In genomic region chr3:113035387-113035982, GRCh38 we compare ENCODE assay signal across 10 cellular contexts. TPM values are rescaled to one million over a fixed set of nuclear protein-coding genes. Genes with fewer than 3 reads are reported as not detected.
DNase-seq lines count a peak whose midpoint lies in the region; ATAC-seq and TF ChIP-seq lines count a peak whose summit lies in the region.
"Had no signal": no experiment of that assay in that cellular context is flagged by ENCODE, and none has a peak within 500 bp of the region (broad histone marks: within the 10 kb centered on the region; RNA-seq: fewer than 3 reads in every experiment).

No MANE protein-coding gene starts in this region.

- no peak overlapping the region for H3K27ac ChIP-seq in neural progenitor cell
- H3K27ac ChIP-seq: SK-N-MC, skin epidermis had no signal

- POLR2A ChIA-PET in BJ (lab: Charles Lee): no interaction called here
- POLR2A ChIA-PET in activated CD4-positive, alpha-beta memory T cell treated with anti-CD3 and anti-CD28 coated beads for 36 hours (lab: Charles Lee): no interaction called here

- H3K36me3 ChIP-seq in BJ (ENCODE audit: control insufficient read depth, insufficient read depth, low read length): no peaks in the 10 kb centered on the region
- no peaks in the 10 kb centered on the region for H3K36me3 ChIP-seq in neural progenitor cell

- no peak overlapping the region for H3K27ac Mint-ChIP-seq in activated CD4-positive, alpha-beta memory T cell treated with anti-CD3 and anti-CD28 coated beads for 36 hours
- H3K27ac Mint-ChIP-seq in neural progenitor cell: no peak overlapping the region

- H3K4me1 Mint-ChIP-seq in activated CD4-positive, alpha-beta memory T cell treated with anti-CD3 and anti-CD28 coated beads for 36 hours (ENCODE audit: low read depth): no peaks in the 10 kb centered on the region
- H3K4me1 Mint-ChIP-seq in neural progenitor cell: peaks cover 4% of the 10 kb centered on the region

- H3K36me3 Mint-ChIP-seq in activated CD4-positive, alpha-beta memory T cell treated with anti-CD3 and anti-CD28 coated beads for 36 hours: no peaks in the 10 kb centered on the region
- no peaks in the 10 kb centered on the region for H3K36me3 Mint-ChIP-seq in neural progenitor cell

- no peak overlapping the region for H3K4me3 ChIP-seq in BJ (ENCODE audit: low read depth, low read length)
- H3K4me3 ChIP-seq in fibroblast of the aortic adventitia (ENCODE audit: low read depth, low read length): no peak overlapping the region
- H3K4me3 ChIP-seq in neural progenitor cell: no peak overlapping the region
- H3K4me3 ChIP-seq: SK-N-MC, skin epidermis had no signal

- no peaks in the 10 kb centered on the region for H3K4me1 ChIP-seq in neural progenitor cell

- H3K4me2 ChIP-seq in neural progenitor cell: no peak overlapping the region

- no peaks in the 10 kb centered on the region for H3K9me3 ChIP-seq in neural progenitor cell (ENCODE audit: low read depth)

- intact Hi-C loops in activated CD4-positive, alpha-beta memory T cell treated with anti-CD3 and anti-CD28 coated beads for 36 hours (cut with micrococcal nuclease): no loop called here

- no peaks in the 10 kb centered on the region for H3K79me2 ChIP-seq in neural progenitor cell (ENCODE audit: low read depth)

- no peaks in the 10 kb centered on the region for H4K20me1 ChIP-seq in neural progenitor cell (ENCODE audit: low read depth)

- CTCF ChIA-PET in BJ (lab: Yijun Ruan, JAX): interaction anchor here (0.5 to 4.4 kb wide), 27 partner anchors 9 to 607 kb away, joined by 3 to 32 read pairs (median 3); a partner anchor contains a TSS
- CTCF ChIA-PET in activated CD4-positive, alpha-beta memory T cell treated with anti-CD3 and anti-CD28 coated beads for 36 hours (lab: Charles Lee): interaction anchor here (0.6 to 4.5 kb wide), 16 partner anchors 16 to 542 kb away, joined by 3 to 41 read pairs (median 4); a partner anchor contains a TSS

- ATAC-seq in GM18498 (IDR thresholded peaks at IDR 0.05; ENCODE audit: unreplicated experiment) (peak; percentile 81), HG03135 (IDR thresholded peaks at IDR 0.05; ENCODE audit: unreplicated experiment) (peak; percentile 81), GM18520 (IDR thresholded peaks at IDR 0.05; ENCODE audit: unreplicated experiment) (no peak)

- H3K9ac ChIP-seq in neural progenitor cell: no peak overlapping the region

- H3K27me3 ChIP-seq in BJ (ENCODE audit: control insufficient read depth, insufficient read depth, low read length): no peaks in the 10 kb centered on the region
- H3K27me3 ChIP-seq in neural progenitor cell: no peaks in the 10 kb centered on the region

- no peak overlapping the region for H3K4me3 Mint-ChIP-seq in activated CD4-positive, alpha-beta memory T cell treated with anti-CD3 and anti-CD28 coated beads for 36 hours
- H3K4me3 Mint-ChIP-seq in neural progenitor cell: no peak overlapping the region

- H3K27me3 Mint-ChIP-seq in activated CD4-positive, alpha-beta memory T cell treated with anti-CD3 and anti-CD28 coated beads for 36 hours: no peaks in the 10 kb centered on the region
- peaks cover 3% of the 10 kb centered on the region for H3K27me3 Mint-ChIP-seq in neural progenitor cell (ENCODE audit: insufficient read depth, low read depth)

- TF ChIP-seq CTCF in BJ (IDR thresholded peaks at IDR 0.05; ENCODE audit: insufficient read depth, low read depth, low read length) (peak; percentile 93), fibroblast of the aortic adventitia (IDR thresholded peaks at IDR 0.05; ENCODE audit: insufficient read depth, low read length) (peak; percentile 96), neural progenitor cell (IDR thresholded peaks at IDR 0.05) (peak; percentile 86)

- H3K9me3 Mint-ChIP-seq in activated CD4-positive, alpha-beta memory T cell treated with anti-CD3 and anti-CD28 coated beads for 36 hours: no peaks in the 10 kb centered on the region
- H3K9me3 Mint-ChIP-seq in neural progenitor cell: no peaks in the 10 kb centered on the region

- DNase-seq in BJ (ENCODE audit: low read depth): no peak
- peak; percentile 4 for DNase-seq in NCI-H345 treated with DMSO at 0.1 percent for 48 hours (lab: John Stamatoyannopoulos, UW; ENCODE audit: unreplicated experiment)
- peak; percentile 17 for DNase-seq in activated CD4-positive, alpha-beta memory T cell treated with anti-CD3 and anti-CD28 coated beads for 36 hours
- peak; percentile 70 for DNase-seq in fibroblast of the aortic adventitia (ENCODE audit: low read depth)
- DNase-seq in neural progenitor cell (ENCODE audit: low spot score): peak; percentile 77

- H3F3A ChIP-seq in neural progenitor cell (ENCODE audit: low read depth): peaks cover 4% of the 10 kb centered on the region

- no peak overlapping the region for H2AFZ ChIP-seq in neural progenitor cell (replicated peaks)

RNA-seq across cellular contexts. Expression of gene GTPBP8, which starts 44.7 kb away (rescaled TPM):
- 16.7 and 18.3 TPM in 2 replicates for polyA plus RNA-seq in BJ (2011; rRNA removed)
- polyA minus RNA-seq in BJ (2011; rRNA and poly(A)+ RNA removed): 19.9 and 25.1 TPM in 2 replicates
- 10 to 100 TPM; 34.7 to 35.7 TPM for total RNA-seq in activated CD4-positive, alpha-beta memory T cell treated with anti-CD3 and anti-CD28 coated beads for 36 hours
- total RNA-seq in fibroblast of the aortic adventitia (ENCODE audit: low replicate concordance) (33.4 and 60.6 TPM in 2 replicates), neural progenitor cell (ENCODE audit: low replicate concordance) (30.9 and 32.9 TPM in 2 replicates)
